Comparison of ENCODE assay signal across 17 cellular contexts in the genomic region with DNA sequence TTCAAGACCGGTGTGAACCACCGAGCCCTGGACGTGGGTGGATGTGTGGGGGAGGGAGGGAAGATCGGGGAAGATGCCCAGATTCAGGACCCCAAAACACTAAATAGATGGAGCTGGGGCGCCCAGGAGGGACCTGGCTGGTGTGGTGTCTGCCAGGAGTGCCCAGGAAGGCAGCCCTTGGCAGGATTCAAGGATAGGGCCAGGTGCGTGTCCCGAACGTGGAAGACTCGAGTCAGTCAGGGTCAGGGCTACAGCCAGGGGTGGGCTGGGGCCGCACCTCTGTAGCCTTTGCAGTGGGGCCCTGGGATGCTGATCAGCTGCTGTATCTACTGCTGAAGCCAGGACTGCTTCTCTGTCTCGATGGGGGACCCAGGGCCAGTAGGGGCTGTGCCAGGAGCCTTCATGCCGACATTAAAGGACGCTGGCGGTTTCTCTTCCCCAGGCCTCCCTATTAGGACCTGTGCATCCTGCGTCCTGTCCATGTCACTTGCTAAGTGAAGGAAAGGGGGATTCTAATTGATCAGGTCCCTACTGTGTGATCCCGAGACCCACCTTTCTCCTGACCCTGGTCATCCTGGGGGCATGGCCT. TPM values are rescaled to one million over a fixed set of nuclear protein-coding genes. Genes with fewer than 3 reads are reported as not detected.
DNase-seq lines count a peak whose midpoint lies in the region; ATAC-seq lines count a peak whose summit lies in the region.
"Had no signal": no experiment of that assay in that cellular context is flagged by ENCODE, and none has a peak within 500 bp of the region (broad histone marks: within the 10 kb centered on the region; RNA-seq: fewer than 3 reads in every experiment).

No MANE protein-coding gene starts in this region.

- H4K91ac ChIP-seq in neuronal stem cell (ENCODE audit: low read depth, low read length, poor library complexity): no peak overlapping the region

- H3K4me3 ChIP-seq in neuronal stem cell (ENCODE audit: low read length in 2 of 2): no peak overlapping the region
- H3K4me3 ChIP-seq: PC-9 had no signal

- no peaks in the 10 kb centered on the region for H3K27me3 ChIP-seq in neuronal stem cell (ENCODE audit: control insufficient read depth in 3 of 3, insufficient read depth in 3 of 3, low read depth in 1 of 3, low read length in 3 of 3)

- H2AFZ ChIP-seq in neuronal stem cell (ENCODE audit: low read length): no peak overlapping the region
- H2AFZ ChIP-seq: PC-9 had no signal

- H3K27me3 Mint-ChIP-seq in activated CD4-positive, alpha-beta T cell treated with anti-CD3 and anti-CD28 coated beads, Interleukin-2, amount 10 ng/mL, durations not matched to agents 7 days and 5 days: no peaks in the 10 kb centered on the region
- H3K27me3 Mint-ChIP-seq in stimulated activated naive CD8-positive, alpha-beta T cell treated with anti-CD3 and anti-CD28 coated beads, Interleukin-15, Interleukin-2, amounts not matched to agents 100 ng/mL and 50 ng/mL, for 24 hours: no peaks in the 10 kb centered on the region
- H3K27me3 Mint-ChIP-seq: IgD-negative memory B cell had no signal

- H3K9me3 ChIP-seq in neuronal stem cell (replicated peaks in 1 of 2; ENCODE audit: control insufficient read depth in 2 of 2, insufficient read depth in 1 of 2, low read depth in 1 of 2, low read length in 2 of 2): no peaks in the 10 kb centered on the region

- ATAC-seq in stimulated activated naive CD8-positive, alpha-beta T cell treated with anti-CD3 and anti-CD28 coated beads, Interleukin-15, Interleukin-2, amounts not matched to agents 100 U/mL and 50 U/mL, for 24 hours: no peak
- ATAC-seq in HG03442 (IDR thresholded peaks at IDR 0.05; ENCODE audit: unreplicated experiment): no peak
- ATAC-seq in GM18907 (IDR thresholded peaks at IDR 0.05; ENCODE audit: unreplicated experiment): no peak

- no peak overlapping the region for H3K14ac ChIP-seq in neuronal stem cell (ENCODE audit: low read length)

- H2BK5ac ChIP-seq in neuronal stem cell (ENCODE audit: low read length): no peak overlapping the region

- H2BK120ac ChIP-seq in neuronal stem cell (ENCODE audit: low read depth, low read length): no peak overlapping the region

- H2AK5ac ChIP-seq in neuronal stem cell (ENCODE audit: low read depth, low read length): no peak overlapping the region

- peaks cover 0 to 2% of the 10 kb centered on the region in 2 donors for H3K4me1 ChIP-seq in neuronal stem cell (ENCODE audit: control insufficient read depth in 2 of 2, insufficient read depth in 1 of 2, low read depth in 1 of 2, low read length in 2 of 2)

- no peaks in the 10 kb centered on the region for H3K79me1 ChIP-seq in neuronal stem cell (ENCODE audit: low read depth, low read length)

- H3K27ac Mint-ChIP-seq in activated CD4-positive, alpha-beta T cell treated with anti-CD3 and anti-CD28 coated beads, Interleukin-2, amount 10 ng/mL, durations not matched to agents 7 days and 5 days: peak overlapping the region; percentile 9
- H3K27ac Mint-ChIP-seq in stimulated activated naive CD8-positive, alpha-beta T cell treated with anti-CD3 and anti-CD28 coated beads, Interleukin-15, Interleukin-2, amounts not matched to agents 100 ng/mL and 50 ng/mL, for 24 hours: peak overlapping the region; percentile 45
- H3K27ac Mint-ChIP-seq: IgD-negative memory B cell had no signal

- H3K18ac ChIP-seq in neuronal stem cell (ENCODE audit: low read length): no peak overlapping the region

- CTCF ChIA-PET in activated CD4-positive, alpha-beta T cell treated with anti-CD3 and anti-CD28 coated beads, Interleukin-2, amount 10 ng/mL, durations not matched to agents 7 days and 5 days (lab: Charles Lee): interaction anchor here (0.6 to 1.9 kb wide), 4 partner anchors 11 to 18 kb away, joined by 3 to 5 read pairs (median 3); a partner anchor contains a TSS

- H3K27ac ChIP-seq in neuronal stem cell (replicated peaks; ENCODE audit: low read length): no peak overlapping the region
- H3K27ac ChIP-seq: 22Rv1, PC-9, RWPE1 had no signal

- peak overlapping the region; percentile 35 for H3K9ac ChIP-seq in neuronal stem cell (ENCODE audit: low read depth, low read length, poor library complexity)

- no peak overlapping the region for H3K4me2 ChIP-seq in neuronal stem cell (ENCODE audit: insufficient read depth, low read length, poor library complexity, severe bottlenecking)
- H3K4me2 ChIP-seq: PC-9 had no signal

- no peak overlapping the region for H3K23ac ChIP-seq in neuronal stem cell (ENCODE audit: low read depth, low read length, poor library complexity)

- peaks cover 11 to 33% of the 10 kb centered on the region in 2 donors for H3K36me3 ChIP-seq in neuronal stem cell (replicated peaks in 1 of 2; ENCODE audit: control insufficient read depth in 2 of 2, insufficient read depth in 2 of 2, low read length in 2 of 2)

- no peaks in the 10 kb centered on the region for H3K9me3 Mint-ChIP-seq in activated CD4-positive, alpha-beta T cell treated with anti-CD3 and anti-CD28 coated beads, Interleukin-2, amount 10 ng/mL, durations not matched to agents 7 days and 5 days
- no peaks in the 10 kb centered on the region for H3K9me3 Mint-ChIP-seq in stimulated activated naive CD8-positive, alpha-beta T cell treated with anti-CD3 and anti-CD28 coated beads, Interleukin-15, Interleukin-2, amounts not matched to agents 100 ng/mL and 50 ng/mL, for 24 hours
- H3K9me3 Mint-ChIP-seq: CD14-positive monocyte, IgD-negative memory B cell had no signal

- H2BK15ac ChIP-seq in neuronal stem cell (ENCODE audit: low read length): no peak overlapping the region

- DNase-seq in activated CD4-positive, alpha-beta T cell treated with anti-CD3 and anti-CD28 coated beads, Interleukin-2, amount 10 ng/mL, durations not matched to agents 7 days and 5 days: no peak
- DNase-seq in activated CD4-positive, alpha-beta T cell treated with anti-CD3 and anti-CD28 coated beads, Interleukin-2, amount 50 U/mL, for 4 hours: no peak
- DNase-seq in stimulated activated naive CD8-positive, alpha-beta T cell treated with anti-CD3 and anti-CD28 coated beads, Interleukin-15, Interleukin-2, amounts not matched to agents 100 U/mL and 50 U/mL, for 24 hours: no peak
- DNase-seq in neuronal stem cell (ENCODE audit: low spot score) (no peak), NCI-H748 treated with DMSO at 0.1 percent for 48 hours (lab: John Stamatoyannopoulos, UW) (no peak)
- DNase-seq: DMS79 treated with DMSO at 0.1 percent for 48 hours, NCI-H1436, NCI-H1930, NCI-H524, PC-9 had no signal

- H3K4me1 Mint-ChIP-seq in activated CD4-positive, alpha-beta T cell treated with anti-CD3 and anti-CD28 coated beads, Interleukin-2, amount 10 ng/mL, durations not matched to agents 7 days and 5 days: peaks cover 7% of the 10 kb centered on the region
- peaks cover under 1% of the 10 kb centered on the region for H3K4me1 Mint-ChIP-seq in stimulated activated naive CD8-positive, alpha-beta T cell treated with anti-CD3 and anti-CD28 coated beads, Interleukin-15, Interleukin-2, amounts not matched to agents 100 ng/mL and 50 ng/mL, for 24 hours (ENCODE audit: low read depth)
- H3K4me1 Mint-ChIP-seq: CD14-positive monocyte had no signal

- H4K8ac ChIP-seq in neuronal stem cell (ENCODE audit: low read depth, low read length): no peak overlapping the region

- no peak overlapping the region for H3K4ac ChIP-seq in neuronal stem cell (ENCODE audit: low read length)

- H3K4me3 Mint-ChIP-seq in activated CD4-positive, alpha-beta T cell treated with anti-CD3 and anti-CD28 coated beads, Interleukin-2, amount 10 ng/mL, durations not matched to agents 7 days and 5 days: no peak overlapping the region
- H3K4me3 Mint-ChIP-seq in stimulated activated naive CD8-positive, alpha-beta T cell treated with anti-CD3 and anti-CD28 coated beads, Interleukin-15, Interleukin-2, amounts not matched to agents 100 ng/mL and 50 ng/mL, for 24 hours: no peak overlapping the region
- H3K4me3 Mint-ChIP-seq: CD14-positive monocyte, IgD-negative memory B cell had no signal

- no peak overlapping the region for H2BK12ac ChIP-seq in neuronal stem cell (ENCODE audit: low read length)

- H3K36me3 Mint-ChIP-seq in activated CD4-positive, alpha-beta T cell treated with anti-CD3 and anti-CD28 coated beads, Interleukin-2, amount 10 ng/mL, durations not matched to agents 7 days and 5 days (ENCODE audit: low read depth): peaks cover 28% of the 10 kb centered on the region
- H3K36me3 Mint-ChIP-seq in stimulated activated naive CD8-positive, alpha-beta T cell treated with anti-CD3 and anti-CD28 coated beads, Interleukin-15, Interleukin-2, amounts not matched to agents 100 ng/mL and 50 ng/mL, for 24 hours (ENCODE audit: low read depth): peaks cover 15% of the 10 kb centered on the region

- POLR2A ChIA-PET in activated CD4-positive, alpha-beta T cell treated with anti-CD3 and anti-CD28 coated beads, Interleukin-2, amount 10 ng/mL, durations not matched to agents 7 days and 5 days (lab: Charles Lee): no interaction called here

- no CpG with 5 or more reads among the region's 16 CpGs for WGBS in neuronal stem cell (ENCODE audit: extremely low coverage in 2 of 2, insufficient read length in 2 of 2, insufficient replicate concordance in 1 of 2), 2 donors

RNA-seq across cellular contexts. Expression of a gene that starts 13.1 kb away (rescaled TPM):
- 10 to 100 TPM; 22.5 to 25.0 TPM for total RNA-seq in activated CD4-positive, alpha-beta T cell treated with anti-CD3 and anti-CD28 coated beads, Interleukin-2, amount 10 ng/mL, durations not matched to agents 7 days and 5 days
- polyA plus RNA-seq in neuronal stem cell (2013, experiment 1 of 2): 5.1 TPM
- polyA plus RNA-seq in neuronal stem cell (2013, experiment 2 of 2): 4.5 TPM

RNA-seq across cellular contexts. Expression of a gene that starts 52.2 kb away (rescaled TPM):
- total RNA-seq in activated CD4-positive, alpha-beta T cell treated with anti-CD3 and anti-CD28 coated beads, Interleukin-2, amount 10 ng/mL, durations not matched to agents 7 days and 5 days: 100 to 1,000 TPM in 1 of 2 experiments, 10 to 100 TPM in 1; 95.8 to 106 TPM
- 54.4 TPM for polyA plus RNA-seq in neuronal stem cell (2013, experiment 1 of 2)
- polyA plus RNA-seq in neuronal stem cell (2013, experiment 2 of 2): 52.8 TPM
